ENCODE assay signal across 1 cellular context in the genomic region with DNA sequence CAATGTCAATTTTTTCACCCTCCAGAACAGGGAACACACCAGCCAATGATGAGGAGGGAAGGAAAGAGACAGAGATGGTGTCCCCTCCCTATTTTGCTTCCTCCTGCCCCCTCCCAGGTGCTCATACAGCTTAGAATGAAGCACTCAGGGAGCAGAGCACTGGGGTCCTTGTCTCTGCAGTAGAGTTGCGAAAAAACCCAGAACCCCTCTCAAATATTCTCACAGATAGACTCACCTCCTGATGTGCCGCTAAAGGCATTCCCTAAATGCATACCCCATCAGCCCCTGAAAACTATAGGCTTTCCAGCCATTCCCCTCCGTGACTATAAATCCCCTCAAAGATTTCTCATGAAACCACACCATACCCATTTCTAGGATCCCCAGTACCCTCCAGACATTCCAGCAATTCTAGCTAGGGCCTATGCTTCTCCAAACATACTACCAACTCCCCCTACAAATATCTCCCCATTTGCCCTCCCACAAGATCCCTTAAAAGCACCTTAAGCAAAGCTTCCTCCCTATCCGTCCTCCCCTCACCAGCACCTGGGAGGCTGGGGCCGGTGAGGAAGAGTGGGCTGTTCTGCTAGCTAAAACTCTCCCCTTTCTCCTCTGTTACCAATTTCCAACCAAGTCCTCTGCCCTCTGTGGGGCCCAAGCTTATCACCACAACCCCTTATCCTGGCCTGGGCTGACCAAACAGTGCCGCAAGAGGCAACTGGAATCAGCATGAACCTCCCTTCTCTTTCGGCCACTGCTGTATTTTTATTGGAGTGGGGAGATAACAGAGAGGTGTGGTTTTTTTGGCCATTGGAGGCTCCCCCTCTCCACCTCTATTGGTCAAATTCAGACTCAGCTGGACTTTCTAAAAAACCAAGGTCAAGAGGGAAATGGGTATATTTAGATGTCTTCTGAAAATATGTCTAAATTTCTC.
TF ChIP-seq lines count a peak whose summit lies in the region.

No MANE protein-coding gene starts in this region.

TF ChIP-seq in K562, 482 proteins besides CTCF, POLR2A, EP300 and RAD21 (continued from another document and continues in another):
- TF ChIP-seq, protein P1, sequence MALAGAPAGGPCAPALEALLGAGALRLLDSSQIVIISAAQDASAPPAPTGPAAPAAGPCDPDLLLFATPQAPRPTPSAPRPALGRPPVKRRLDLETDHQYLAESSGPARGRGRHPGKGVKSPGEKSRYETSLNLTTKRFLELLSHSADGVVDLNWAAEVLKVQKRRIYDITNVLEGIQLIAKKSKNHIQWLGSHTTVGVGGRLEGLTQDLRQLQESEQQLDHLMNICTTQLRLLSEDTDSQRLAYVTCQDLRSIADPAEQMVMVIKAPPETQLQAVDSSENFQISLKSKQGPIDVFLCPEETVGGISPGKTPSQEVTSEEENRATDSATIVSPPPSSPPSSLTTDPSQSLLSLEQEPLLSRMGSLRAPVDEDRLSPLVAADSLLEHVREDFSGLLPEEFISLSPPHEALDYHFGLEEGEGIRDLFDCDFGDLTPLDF (CRISPR knock-in tag; IDR thresholded peaks at IDR 0.05): no peak
- TF ChIP-seq FOXM1 (IDR thresholded peaks at IDR 0.05; ENCODE audit: low read depth) (no peak), FOXM1 (CRISPR knock-in tag; IDR thresholded peaks at IDR 0.05; ENCODE audit: low read depth) (no peak), TRIM28 (IDR thresholded peaks at IDR 0.05) (no peak), KAT7 (CRISPR knock-in tag; IDR thresholded peaks at IDR 0.05; ENCODE audit: borderline replicate concordance) (no peak), TBP (optimal IDR thresholded peaks at IDR 0.05; ENCODE audit: low read depth, low read length) (no peak), HIVEP1 (CRISPR knock-in tag; IDR thresholded peaks at IDR 0.05) (no peak), NUFIP1 (IDR thresholded peaks at IDR 0.05; ENCODE audit: partially characterized antibody) (no peak), SIN3A (IDR thresholded peaks at IDR 0.05; ENCODE audit: borderline replicate concordance in 2 of 2, control insufficient read depth in 1 of 2, low read depth in 2 of 2, low read length in 2 of 2) (no peak), ZFP1 (CRISPR knock-in tag; IDR thresholded peaks at IDR 0.05) (no peak), BRD9 (IDR thresholded peaks at IDR 0.05; ENCODE audit: low read depth, partially characterized antibody) (no peak), TEAD4 (IDR thresholded peaks at IDR 0.05; ENCODE audit: low read length) (no peak), TEAD4 (CRISPR knock-in tag; IDR thresholded peaks at IDR 0.05; ENCODE audit: borderline replicate concordance) (no peak), MCM3 (IDR thresholded peaks at IDR 0.05) (no peak), NBN (IDR thresholded peaks at IDR 0.05; ENCODE audit: low read depth) (no peak), LCOR (CRISPR knock-in tag; IDR thresholded peaks at IDR 0.05) (peak; percentile 70), CBX8 (IDR thresholded peaks at IDR 0.05; ENCODE audit: borderline replicate concordance, extremely low read depth, low read depth, low read length, poor library complexity, severe bottlenecking) (no peak), MEF2A (IDR thresholded peaks at IDR 0.05; ENCODE audit: control insufficient read depth, low read depth, low read length) (no peak), SMAD4 (CRISPR knock-in tag; conservative IDR thresholded peaks at IDR 0.05) (peak; percentile 31), RBM17 (IDR thresholded peaks at IDR 0.05; ENCODE audit: borderline replicate concordance, low read depth, low read length) (no peak)
- TF ChIP-seq, protein P2, sequence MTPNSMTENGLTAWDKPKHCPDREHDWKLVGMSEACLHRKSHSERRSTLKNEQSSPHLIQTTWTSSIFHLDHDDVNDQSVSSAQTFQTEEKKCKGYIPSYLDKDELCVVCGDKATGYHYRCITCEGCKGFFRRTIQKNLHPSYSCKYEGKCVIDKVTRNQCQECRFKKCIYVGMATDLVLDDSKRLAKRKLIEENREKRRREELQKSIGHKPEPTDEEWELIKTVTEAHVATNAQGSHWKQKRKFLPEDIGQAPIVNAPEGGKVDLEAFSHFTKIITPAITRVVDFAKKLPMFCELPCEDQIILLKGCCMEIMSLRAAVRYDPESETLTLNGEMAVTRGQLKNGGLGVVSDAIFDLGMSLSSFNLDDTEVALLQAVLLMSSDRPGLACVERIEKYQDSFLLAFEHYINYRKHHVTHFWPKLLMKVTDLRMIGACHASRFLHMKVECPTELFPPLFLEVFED (CRISPR knock-in tag; conservative IDR thresholded peaks at IDR 0.05): 0 out of 2 replicates have a peak, but pooled peaks have one; percentile 71
- TF ChIP-seq, protein P3, sequence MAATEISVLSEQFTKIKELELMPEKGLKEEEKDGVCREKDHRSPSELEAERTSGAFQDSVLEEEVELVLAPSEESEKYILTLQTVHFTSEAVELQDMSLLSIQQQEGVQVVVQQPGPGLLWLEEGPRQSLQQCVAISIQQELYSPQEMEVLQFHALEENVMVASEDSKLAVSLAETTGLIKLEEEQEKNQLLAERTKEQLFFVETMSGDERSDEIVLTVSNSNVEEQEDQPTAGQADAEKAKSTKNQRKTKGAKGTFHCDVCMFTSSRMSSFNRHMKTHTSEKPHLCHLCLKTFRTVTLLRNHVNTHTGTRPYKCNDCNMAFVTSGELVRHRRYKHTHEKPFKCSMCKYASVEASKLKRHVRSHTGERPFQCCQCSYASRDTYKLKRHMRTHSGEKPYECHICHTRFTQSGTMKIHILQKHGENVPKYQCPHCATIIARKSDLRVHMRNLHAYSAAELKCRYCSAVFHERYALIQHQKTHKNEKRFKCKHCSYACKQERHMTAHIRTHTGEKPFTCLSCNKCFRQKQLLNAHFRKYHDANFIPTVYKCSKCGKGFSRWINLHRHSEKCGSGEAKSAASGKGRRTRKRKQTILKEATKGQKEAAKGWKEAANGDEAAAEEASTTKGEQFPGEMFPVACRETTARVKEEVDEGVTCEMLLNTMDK (IDR thresholded peaks at IDR 0.05; ENCODE audit: borderline replicate concordance, insufficient read depth, low read depth, low read length, poor library complexity, severe bottlenecking): no peak
- TF ChIP-seq, protein P4, sequence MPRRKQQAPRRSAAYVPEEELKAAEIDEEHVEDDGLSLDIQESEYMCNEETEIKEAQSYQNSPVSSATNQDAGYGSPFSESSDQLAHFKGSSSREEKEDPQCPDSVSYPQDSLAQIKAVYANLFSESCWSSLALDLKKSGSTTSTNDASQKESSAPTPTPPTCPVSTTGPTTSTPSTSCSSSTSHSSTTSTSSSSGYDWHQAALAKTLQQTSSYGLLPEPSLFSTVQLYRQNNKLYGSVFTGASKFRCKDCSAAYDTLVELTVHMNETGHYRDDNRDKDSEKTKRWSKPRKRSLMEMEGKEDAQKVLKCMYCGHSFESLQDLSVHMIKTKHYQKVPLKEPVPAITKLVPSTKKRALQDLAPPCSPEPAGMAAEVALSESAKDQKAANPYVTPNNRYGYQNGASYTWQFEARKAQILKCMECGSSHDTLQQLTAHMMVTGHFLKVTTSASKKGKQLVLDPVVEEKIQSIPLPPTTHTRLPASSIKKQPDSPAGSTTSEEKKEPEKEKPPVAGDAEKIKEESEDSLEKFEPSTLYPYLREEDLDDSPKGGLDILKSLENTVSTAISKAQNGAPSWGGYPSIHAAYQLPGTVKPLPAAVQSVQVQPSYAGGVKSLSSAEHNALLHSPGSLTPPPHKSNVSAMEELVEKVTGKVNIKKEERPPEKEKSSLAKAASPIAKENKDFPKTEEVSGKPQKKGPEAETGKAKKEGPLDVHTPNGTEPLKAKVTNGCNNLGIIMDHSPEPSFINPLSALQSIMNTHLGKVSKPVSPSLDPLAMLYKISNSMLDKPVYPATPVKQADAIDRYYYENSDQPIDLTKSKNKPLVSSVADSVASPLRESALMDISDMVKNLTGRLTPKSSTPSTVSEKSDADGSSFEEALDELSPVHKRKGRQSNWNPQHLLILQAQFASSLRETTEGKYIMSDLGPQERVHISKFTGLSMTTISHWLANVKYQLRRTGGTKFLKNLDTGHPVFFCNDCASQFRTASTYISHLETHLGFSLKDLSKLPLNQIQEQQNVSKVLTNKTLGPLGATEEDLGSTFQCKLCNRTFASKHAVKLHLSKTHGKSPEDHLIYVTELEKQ (CRISPR knock-in tag; IDR thresholded peaks at IDR 0.05): no peak
- TF ChIP-seq, protein P5, sequence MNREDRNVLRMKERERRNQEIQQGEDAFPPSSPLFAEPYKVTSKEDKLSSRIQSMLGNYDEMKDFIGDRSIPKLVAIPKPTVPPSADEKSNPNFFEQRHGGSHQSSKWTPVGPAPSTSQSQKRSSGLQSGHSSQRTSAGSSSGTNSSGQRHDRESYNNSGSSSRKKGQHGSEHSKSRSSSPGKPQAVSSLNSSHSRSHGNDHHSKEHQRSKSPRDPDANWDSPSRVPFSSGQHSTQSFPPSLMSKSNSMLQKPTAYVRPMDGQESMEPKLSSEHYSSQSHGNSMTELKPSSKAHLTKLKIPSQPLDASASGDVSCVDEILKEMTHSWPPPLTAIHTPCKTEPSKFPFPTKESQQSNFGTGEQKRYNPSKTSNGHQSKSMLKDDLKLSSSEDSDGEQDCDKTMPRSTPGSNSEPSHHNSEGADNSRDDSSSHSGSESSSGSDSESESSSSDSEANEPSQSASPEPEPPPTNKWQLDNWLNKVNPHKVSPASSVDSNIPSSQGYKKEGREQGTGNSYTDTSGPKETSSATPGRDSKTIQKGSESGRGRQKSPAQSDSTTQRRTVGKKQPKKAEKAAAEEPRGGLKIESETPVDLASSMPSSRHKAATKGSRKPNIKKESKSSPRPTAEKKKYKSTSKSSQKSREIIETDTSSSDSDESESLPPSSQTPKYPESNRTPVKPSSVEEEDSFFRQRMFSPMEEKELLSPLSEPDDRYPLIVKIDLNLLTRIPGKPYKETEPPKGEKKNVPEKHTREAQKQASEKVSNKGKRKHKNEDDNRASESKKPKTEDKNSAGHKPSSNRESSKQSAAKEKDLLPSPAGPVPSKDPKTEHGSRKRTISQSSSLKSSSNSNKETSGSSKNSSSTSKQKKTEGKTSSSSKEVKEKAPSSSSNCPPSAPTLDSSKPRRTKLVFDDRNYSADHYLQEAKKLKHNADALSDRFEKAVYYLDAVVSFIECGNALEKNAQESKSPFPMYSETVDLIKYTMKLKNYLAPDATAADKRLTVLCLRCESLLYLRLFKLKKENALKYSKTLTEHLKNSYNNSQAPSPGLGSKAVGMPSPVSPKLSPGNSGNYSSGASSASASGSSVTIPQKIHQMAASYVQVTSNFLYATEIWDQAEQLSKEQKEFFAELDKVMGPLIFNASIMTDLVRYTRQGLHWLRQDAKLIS (CRISPR knock-in tag; IDR thresholded peaks at IDR 0.05): no peak
- TF ChIP-seq, protein P6, sequence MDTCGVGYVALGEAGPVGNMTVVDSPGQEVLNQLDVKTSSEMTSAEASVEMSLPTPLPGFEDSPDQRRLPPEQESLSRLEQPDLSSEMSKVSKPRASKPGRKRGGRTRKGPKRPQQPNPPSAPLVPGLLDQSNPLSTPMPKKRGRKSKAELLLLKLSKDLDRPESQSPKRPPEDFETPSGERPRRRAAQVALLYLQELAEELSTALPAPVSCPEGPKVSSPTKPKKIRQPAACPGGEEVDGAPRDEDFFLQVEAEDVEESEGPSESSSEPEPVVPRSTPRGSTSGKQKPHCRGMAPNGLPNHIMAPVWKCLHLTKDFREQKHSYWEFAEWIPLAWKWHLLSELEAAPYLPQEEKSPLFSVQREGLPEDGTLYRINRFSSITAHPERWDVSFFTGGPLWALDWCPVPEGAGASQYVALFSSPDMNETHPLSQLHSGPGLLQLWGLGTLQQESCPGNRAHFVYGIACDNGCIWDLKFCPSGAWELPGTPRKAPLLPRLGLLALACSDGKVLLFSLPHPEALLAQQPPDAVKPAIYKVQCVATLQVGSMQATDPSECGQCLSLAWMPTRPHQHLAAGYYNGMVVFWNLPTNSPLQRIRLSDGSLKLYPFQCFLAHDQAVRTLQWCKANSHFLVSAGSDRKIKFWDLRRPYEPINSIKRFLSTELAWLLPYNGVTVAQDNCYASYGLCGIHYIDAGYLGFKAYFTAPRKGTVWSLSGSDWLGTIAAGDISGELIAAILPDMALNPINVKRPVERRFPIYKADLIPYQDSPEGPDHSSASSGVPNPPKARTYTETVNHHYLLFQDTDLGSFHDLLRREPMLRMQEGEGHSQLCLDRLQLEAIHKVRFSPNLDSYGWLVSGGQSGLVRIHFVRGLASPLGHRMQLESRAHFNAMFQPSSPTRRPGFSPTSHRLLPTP (IDR thresholded peaks at IDR 0.05; ENCODE audit: borderline replicate concordance, extremely low read depth, insufficient read length): no peak
- TF ChIP-seq, protein P7, sequence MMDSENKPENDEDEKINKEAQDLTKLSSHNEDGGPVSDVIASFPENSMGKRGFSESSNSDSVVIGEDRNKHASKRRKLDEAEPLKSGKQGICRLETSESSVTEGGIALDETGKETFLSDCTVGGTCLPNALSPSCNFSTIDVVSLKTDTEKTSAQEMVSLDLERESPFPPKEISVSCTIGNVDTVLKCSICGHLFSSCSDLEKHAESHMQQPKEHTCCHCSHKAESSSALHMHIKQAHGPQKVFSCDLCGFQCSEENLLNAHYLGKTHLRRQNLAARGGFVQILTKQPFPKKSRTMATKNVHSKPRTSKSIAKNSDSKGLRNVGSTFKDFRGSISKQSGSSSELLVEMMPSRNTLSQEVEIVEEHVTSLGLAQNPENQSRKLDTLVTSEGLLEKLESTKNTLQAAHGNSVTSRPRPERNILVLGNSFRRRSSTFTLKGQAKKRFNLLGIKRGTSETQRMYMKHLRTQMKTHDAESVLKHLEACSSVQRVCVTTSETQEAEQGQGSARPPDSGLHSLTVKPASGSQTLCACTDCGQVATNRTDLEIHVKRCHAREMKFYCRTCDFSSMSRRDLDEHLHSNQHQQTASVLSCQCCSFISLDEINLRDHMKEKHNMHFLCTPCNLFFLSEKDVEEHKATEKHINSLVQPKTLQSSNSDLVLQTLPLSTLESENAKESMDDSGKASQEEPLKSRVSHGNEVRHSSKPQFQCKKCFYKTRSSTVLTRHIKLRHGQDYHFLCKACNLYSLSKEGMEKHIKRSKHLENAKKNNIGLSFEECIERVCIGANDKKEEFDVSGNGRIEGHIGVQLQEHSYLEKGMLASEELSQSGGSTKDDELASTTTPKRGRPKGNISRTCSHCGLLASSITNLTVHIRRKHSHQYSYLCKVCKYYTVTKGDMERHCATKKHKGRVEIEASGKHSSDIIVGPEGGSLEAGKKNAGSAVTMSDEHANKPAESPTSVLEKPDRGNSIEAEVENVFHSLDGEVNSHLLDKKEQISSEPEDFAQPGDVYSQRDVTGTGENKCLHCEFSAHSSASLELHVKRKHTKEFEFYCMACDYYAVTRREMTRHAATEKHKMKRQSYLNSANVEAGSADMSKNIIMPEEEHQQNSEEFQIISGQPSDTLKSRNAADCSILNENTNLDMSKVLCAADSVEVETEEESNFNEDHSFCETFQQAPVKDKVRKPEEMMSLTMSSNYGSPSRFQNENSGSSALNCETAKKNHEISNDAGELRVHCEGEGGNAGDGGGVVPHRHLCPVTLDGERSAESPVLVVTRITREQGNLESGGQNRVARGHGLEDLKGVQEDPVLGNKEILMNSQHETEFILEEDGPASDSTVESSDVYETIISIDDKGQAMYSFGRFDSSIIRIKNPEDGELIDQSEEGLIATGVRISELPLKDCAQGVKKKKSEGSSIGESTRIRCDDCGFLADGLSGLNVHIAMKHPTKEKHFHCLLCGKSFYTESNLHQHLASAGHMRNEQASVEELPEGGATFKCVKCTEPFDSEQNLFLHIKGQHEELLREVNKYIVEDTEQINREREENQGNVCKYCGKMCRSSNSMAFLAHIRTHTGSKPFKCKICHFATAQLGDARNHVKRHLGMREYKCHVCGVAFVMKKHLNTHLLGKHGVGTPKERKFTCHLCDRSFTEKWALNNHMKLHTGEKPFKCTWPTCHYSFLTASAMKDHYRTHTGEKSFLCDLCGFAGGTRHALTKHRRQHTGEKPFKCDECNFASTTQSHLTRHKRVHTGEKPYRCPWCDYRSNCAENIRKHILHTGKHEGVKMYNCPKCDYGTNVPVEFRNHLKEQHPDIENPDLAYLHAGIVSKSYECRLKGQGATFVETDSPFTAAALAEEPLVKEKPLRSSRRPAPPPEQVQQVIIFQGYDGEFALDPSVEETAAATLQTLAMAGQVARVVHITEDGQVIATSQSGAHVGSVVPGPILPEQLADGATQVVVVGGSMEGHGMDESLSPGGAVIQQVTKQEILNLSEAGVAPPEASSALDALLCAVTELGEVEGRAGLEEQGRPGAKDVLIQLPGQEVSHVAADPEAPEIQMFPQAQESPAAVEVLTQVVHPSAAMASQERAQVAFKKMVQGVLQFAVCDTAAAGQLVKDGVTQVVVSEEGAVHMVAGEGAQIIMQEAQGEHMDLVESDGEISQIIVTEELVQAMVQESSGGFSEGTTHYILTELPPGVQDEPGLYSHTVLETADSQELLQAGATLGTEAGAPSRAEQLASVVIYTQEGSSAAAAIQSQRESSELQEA (IDR thresholded peaks at IDR 0.05; ENCODE audit: low read depth): no peak
